In the genomic region with DNA sequence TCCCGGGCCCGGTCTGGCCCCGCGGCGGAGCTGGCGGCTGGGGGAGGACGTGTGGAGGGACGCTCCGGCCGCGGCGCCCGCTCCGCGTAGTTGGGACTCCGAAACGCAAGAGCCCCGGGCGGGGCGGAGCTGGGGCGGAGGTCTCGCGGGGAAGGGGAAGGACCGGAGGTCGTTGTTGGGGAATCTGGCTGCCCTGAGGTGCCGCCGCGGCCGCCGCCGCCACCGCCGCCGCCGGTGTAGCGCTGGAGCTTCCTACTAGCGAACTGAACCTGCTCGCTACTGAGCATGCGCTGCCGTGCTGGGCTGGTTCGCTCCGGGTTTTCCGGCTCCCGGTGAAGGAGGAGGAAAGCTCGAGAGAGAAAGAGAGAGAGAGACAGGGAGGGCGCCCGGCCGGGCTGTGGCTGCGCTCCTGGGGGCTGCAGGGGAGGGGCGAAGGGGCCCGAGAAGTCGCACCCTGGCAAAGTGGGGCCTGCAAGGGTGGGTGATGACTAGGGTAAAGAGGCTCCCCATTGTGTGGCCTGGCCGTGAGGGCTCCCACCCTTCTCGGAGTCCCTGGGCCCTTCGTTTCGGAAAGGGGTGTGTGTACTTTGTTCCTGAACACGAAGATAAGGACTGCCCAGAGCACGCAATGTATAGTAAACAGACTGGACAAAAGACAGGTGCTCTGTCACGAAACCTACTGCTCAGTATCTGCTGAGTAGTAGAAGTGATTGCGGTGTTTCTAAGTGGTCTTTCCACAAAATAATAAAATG, we compare ENCODE assay signal across 1 cellular context.
A peak's percentile ranks its signal among the peaks of the same experiment; 100 is the strongest.
TF ChIP-seq lines count a peak whose summit lies in the region.

Gene SOS1 (minus strand): TSS at position 281 of the 752 bp plus-strand sequence. CDS start 629 bp downstream, outside the sequence.

TF ChIP-seq in K562, 482 proteins besides CTCF, POLR2A, EP300 and RAD21 (continued from another document and continues in another):
- TF ChIP-seq, protein P1, sequence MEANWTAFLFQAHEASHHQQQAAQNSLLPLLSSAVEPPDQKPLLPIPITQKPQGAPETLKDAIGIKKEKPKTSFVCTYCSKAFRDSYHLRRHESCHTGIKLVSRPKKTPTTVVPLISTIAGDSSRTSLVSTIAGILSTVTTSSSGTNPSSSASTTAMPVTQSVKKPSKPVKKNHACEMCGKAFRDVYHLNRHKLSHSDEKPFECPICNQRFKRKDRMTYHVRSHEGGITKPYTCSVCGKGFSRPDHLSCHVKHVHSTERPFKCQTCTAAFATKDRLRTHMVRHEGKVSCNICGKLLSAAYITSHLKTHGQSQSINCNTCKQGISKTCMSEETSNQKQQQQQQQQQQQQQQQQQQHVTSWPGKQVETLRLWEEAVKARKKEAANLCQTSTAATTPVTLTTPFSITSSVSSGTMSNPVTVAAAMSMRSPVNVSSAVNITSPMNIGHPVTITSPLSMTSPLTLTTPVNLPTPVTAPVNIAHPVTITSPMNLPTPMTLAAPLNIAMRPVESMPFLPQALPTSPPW (CRISPR knock-in tag; IDR thresholded peaks at IDR 0.05) = peak; percentile 87
- TF ChIP-seq RBBP5 (IDR thresholded peaks at IDR 0.05; ENCODE audit: borderline replicate concordance, insufficient read depth, low read length, poor library complexity, severe bottlenecking) (peak; percentile 55), COPS2 (conservative IDR thresholded peaks at IDR 0.05) (no peak), ZNF354B (CRISPR knock-in tag; IDR thresholded peaks at IDR 0.05) (no peak), POLR2AphosphoS2 (IDR thresholded peaks at IDR 0.05; ENCODE audit: low read length) (no peak), ZNF785 (CRISPR knock-in tag; IDR thresholded peaks at IDR 0.05) (no peak), CBFA2T3 (IDR thresholded peaks at IDR 0.05) (peak; percentile 60), HMGN3 (IDR thresholded peaks at IDR 0.05; ENCODE audit: borderline replicate concordance, extremely low read depth, insufficient read length, low read depth, low read length) (peak; percentile 62), PTBP1 (IDR thresholded peaks at IDR 0.05; ENCODE audit: low read depth, low read length) (no peak), STAT6 (CRISPR knock-in tag; IDR thresholded peaks at IDR 0.05) (no peak), ZNF175 (CRISPR knock-in tag; IDR thresholded peaks at IDR 0.05; ENCODE audit: low read depth) (no peak), NFIC (IDR thresholded peaks at IDR 0.05) (peak; percentile 27), ZBTB1 (CRISPR knock-in tag; IDR thresholded peaks at IDR 0.05; ENCODE audit: borderline replicate concordance, low read depth) (peak; percentile 76; the same call in 1 of the 2 replicates), ZNF24 (IDR thresholded peaks at IDR 0.05) (no peak), ZNF830 (CRISPR knock-in tag; IDR thresholded peaks at IDR 0.05) (peak; percentile 86; the same call in 1 of the 2 replicates), POLR2B (IDR thresholded peaks at IDR 0.05; ENCODE audit: low read depth, partially characterized antibody) (peak; percentile 84), HNRNPH1 (optimal IDR thresholded peaks at IDR 0.05; ENCODE audit: low read depth, low read length) (no peak), ZBTB17 (CRISPR knock-in tag; IDR thresholded peaks at IDR 0.05) (peak; percentile 90), HMG20B (CRISPR knock-in tag; IDR thresholded peaks at IDR 0.05) (no peak), KAT7 (CRISPR knock-in tag; IDR thresholded peaks at IDR 0.05; ENCODE audit: borderline replicate concordance) (peak; percentile 85; the same call in 1 of the 2 replicates), HMGXB4 (CRISPR knock-in tag; IDR thresholded peaks at IDR 0.05) (no peak), MAZ (CRISPR knock-in tag; conservative IDR thresholded peaks at IDR 0.05 in 1 of 2, IDR thresholded peaks at IDR 0.05 in 1 of 2) (peak; percentile 90 to 92)
- TF ChIP-seq, protein P2, sequence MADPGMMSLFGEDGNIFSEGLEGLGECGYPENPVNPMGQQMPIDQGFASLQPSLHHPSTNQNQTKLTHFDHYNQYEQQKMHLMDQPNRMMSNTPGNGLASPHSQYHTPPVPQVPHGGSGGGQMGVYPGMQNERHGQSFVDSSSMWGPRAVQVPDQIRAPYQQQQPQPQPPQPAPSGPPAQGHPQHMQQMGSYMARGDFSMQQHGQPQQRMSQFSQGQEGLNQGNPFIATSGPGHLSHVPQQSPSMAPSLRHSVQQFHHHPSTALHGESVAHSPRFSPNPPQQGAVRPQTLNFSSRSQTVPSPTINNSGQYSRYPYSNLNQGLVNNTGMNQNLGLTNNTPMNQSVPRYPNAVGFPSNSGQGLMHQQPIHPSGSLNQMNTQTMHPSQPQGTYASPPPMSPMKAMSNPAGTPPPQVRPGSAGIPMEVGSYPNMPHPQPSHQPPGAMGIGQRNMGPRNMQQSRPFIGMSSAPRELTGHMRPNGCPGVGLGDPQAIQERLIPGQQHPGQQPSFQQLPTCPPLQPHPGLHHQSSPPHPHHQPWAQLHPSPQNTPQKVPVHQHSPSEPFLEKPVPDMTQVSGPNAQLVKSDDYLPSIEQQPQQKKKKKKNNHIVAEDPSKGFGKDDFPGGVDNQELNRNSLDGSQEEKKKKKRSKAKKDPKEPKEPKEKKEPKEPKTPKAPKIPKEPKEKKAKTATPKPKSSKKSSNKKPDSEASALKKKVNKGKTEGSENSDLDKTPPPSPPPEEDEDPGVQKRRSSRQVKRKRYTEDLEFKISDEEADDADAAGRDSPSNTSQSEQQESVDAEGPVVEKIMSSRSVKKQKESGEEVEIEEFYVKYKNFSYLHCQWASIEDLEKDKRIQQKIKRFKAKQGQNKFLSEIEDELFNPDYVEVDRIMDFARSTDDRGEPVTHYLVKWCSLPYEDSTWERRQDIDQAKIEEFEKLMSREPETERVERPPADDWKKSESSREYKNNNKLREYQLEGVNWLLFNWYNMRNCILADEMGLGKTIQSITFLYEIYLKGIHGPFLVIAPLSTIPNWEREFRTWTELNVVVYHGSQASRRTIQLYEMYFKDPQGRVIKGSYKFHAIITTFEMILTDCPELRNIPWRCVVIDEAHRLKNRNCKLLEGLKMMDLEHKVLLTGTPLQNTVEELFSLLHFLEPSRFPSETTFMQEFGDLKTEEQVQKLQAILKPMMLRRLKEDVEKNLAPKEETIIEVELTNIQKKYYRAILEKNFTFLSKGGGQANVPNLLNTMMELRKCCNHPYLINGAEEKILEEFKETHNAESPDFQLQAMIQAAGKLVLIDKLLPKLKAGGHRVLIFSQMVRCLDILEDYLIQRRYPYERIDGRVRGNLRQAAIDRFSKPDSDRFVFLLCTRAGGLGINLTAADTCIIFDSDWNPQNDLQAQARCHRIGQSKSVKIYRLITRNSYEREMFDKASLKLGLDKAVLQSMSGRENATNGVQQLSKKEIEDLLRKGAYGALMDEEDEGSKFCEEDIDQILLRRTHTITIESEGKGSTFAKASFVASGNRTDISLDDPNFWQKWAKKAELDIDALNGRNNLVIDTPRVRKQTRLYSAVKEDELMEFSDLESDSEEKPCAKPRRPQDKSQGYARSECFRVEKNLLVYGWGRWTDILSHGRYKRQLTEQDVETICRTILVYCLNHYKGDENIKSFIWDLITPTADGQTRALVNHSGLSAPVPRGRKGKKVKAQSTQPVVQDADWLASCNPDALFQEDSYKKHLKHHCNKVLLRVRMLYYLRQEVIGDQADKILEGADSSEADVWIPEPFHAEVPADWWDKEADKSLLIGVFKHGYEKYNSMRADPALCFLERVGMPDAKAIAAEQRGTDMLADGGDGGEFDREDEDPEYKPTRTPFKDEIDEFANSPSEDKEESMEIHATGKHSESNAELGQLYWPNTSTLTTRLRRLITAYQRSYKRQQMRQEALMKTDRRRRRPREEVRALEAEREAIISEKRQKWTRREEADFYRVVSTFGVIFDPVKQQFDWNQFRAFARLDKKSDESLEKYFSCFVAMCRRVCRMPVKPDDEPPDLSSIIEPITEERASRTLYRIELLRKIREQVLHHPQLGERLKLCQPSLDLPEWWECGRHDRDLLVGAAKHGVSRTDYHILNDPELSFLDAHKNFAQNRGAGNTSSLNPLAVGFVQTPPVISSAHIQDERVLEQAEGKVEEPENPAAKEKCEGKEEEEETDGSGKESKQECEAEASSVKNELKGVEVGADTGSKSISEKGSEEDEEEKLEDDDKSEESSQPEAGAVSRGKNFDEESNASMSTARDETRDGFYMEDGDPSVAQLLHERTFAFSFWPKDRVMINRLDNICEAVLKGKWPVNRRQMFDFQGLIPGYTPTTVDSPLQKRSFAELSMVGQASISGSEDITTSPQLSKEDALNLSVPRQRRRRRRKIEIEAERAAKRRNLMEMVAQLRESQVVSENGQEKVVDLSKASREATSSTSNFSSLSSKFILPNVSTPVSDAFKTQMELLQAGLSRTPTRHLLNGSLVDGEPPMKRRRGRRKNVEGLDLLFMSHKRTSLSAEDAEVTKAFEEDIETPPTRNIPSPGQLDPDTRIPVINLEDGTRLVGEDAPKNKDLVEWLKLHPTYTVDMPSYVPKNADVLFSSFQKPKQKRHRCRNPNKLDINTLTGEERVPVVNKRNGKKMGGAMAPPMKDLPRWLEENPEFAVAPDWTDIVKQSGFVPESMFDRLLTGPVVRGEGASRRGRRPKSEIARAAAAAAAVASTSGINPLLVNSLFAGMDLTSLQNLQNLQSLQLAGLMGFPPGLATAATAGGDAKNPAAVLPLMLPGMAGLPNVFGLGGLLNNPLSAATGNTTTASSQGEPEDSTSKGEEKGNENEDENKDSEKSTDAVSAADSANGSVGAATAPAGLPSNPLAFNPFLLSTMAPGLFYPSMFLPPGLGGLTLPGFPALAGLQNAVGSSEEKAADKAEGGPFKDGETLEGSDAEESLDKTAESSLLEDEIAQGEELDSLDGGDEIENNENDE (IDR thresholded peaks at IDR 0.05; ENCODE audit: low read depth, low read length) = no peak
- TF ChIP-seq, protein P3, sequence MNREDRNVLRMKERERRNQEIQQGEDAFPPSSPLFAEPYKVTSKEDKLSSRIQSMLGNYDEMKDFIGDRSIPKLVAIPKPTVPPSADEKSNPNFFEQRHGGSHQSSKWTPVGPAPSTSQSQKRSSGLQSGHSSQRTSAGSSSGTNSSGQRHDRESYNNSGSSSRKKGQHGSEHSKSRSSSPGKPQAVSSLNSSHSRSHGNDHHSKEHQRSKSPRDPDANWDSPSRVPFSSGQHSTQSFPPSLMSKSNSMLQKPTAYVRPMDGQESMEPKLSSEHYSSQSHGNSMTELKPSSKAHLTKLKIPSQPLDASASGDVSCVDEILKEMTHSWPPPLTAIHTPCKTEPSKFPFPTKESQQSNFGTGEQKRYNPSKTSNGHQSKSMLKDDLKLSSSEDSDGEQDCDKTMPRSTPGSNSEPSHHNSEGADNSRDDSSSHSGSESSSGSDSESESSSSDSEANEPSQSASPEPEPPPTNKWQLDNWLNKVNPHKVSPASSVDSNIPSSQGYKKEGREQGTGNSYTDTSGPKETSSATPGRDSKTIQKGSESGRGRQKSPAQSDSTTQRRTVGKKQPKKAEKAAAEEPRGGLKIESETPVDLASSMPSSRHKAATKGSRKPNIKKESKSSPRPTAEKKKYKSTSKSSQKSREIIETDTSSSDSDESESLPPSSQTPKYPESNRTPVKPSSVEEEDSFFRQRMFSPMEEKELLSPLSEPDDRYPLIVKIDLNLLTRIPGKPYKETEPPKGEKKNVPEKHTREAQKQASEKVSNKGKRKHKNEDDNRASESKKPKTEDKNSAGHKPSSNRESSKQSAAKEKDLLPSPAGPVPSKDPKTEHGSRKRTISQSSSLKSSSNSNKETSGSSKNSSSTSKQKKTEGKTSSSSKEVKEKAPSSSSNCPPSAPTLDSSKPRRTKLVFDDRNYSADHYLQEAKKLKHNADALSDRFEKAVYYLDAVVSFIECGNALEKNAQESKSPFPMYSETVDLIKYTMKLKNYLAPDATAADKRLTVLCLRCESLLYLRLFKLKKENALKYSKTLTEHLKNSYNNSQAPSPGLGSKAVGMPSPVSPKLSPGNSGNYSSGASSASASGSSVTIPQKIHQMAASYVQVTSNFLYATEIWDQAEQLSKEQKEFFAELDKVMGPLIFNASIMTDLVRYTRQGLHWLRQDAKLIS (CRISPR knock-in tag; IDR thresholded peaks at IDR 0.05) = peak; percentile 69; the same call in 1 of the 2 replicates
- TF ChIP-seq, protein P4, sequence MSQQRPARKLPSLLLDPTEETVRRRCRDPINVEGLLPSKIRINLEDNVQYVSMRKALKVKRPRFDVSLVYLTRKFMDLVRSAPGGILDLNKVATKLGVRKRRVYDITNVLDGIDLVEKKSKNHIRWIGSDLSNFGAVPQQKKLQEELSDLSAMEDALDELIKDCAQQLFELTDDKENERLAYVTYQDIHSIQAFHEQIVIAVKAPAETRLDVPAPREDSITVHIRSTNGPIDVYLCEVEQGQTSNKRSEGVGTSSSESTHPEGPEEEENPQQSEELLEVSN (IDR thresholded peaks at IDR 0.05; ENCODE audit: borderline replicate concordance in 1 of 2, extremely low read depth in 1 of 2, insufficient read depth in 1 of 2, insufficient read length in 1 of 2, low read depth in 1 of 2, low read length in 1 of 2, poor library complexity in 1 of 2, severe bottlenecking in 1 of 2) = no peak
- TF ChIP-seq, protein P5, sequence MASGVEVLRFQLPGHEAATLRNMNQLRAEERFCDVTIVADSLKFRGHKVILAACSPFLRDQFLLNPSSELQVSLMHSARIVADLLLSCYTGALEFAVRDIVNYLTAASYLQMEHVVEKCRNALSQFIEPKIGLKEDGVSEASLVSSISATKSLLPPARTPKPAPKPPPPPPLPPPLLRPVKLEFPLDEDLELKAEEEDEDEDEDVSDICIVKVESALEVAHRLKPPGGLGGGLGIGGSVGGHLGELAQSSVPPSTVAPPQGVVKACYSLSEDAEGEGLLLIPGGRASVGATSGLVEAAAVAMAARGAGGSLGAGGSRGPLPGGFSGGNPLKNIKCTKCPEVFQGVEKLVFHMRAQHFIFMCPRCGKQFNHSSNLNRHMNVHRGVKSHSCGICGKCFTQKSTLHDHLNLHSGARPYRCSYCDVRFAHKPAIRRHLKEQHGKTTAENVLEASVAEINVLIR (CRISPR knock-in tag; IDR thresholded peaks at IDR 0.05) = no peak
